Comparison of ENCODE assay signal across 1 cellular context in the genomic region with DNA sequence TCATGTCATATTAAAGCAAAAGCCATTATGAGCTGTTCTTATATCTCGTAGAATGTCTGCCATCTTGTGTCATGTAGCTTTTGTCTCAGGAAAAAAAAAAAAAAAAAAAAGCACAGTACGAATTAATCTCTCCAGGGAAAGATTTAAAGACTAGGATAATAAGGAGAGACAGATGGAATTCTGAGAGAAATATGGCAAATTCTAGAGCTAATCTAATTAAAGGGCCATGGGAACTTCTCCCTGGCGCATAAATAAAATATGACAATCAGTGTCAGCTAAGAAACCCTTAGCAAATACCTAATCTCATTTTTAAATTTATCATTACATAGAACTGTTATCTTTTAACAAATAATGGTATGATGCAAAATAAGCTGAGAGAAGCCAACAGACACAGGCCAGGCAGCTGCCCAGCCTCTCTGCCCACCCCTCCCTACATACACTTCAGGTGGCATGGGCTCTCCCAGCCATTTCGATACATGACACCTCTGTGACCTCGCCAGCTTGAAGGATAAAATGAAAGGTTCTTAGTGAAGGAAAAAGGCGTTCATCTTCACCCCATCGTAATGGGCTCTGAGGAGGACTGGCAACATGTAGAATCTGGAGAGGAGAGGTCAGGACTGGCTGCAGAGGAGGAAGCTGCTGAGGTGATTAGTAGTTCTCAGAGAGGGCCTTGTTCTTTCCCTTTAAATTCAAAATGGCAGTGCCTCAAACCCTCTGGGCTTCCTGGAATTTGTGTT.
TF ChIP-seq lines count a peak whose summit lies in the region.

No MANE protein-coding gene starts in this region.

TF ChIP-seq in GM23338, 12 proteins besides CTCF, POLR2A, EP300 and RAD21 (continued from another document):
- TF ChIP-seq ZNF462 (CRISPR knock-in tag; IDR thresholded peaks at IDR 0.05) (no peak), JUNB (IDR thresholded peaks at IDR 0.05; ENCODE audit: unreplicated experiment) (no peak), REST (IDR thresholded peaks at IDR 0.05; ENCODE audit: unreplicated experiment) (no peak), NANOG (IDR thresholded peaks at IDR 0.05; ENCODE audit: borderline replicate concordance) (no peak), ETS1 (IDR thresholded peaks at IDR 0.05) (no peak), STAT1 (IDR thresholded peaks at IDR 0.05; ENCODE audit: unreplicated experiment) (no peak), EZH2phosphoT487 (IDR thresholded peaks at IDR 0.05; ENCODE audit: unreplicated experiment) (no peak), EZH2 (IDR thresholded peaks at IDR 0.05; ENCODE audit: low read depth, unreplicated experiment) (no peak)
TF ChIP-seq in GM23338: peak in this region for 0.
